ENCODE assay signal across 21 cellular contexts in the genomic region with DNA sequence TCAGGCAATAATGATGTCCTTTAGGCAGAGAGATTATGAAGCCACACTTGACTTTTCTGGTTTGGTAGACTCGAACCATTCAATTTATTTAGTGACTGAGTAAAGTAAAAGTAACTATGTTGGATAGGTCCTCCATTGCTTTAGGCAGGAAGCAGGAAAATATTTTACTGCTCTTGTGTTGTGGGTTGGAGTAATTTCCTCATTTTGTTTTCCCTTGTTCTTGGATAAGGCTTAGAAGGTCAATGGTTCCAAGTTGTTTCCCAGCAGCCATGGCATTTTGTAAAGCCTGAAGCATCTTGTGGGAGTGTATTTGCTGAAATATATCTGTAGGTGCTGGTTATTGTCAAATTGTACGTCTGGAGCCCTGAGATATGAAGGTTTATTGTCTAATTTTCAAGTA.
DNase-seq lines count a peak whose midpoint lies in the region; ATAC-seq, FAIRE-seq and TF ChIP-seq lines count a peak whose summit lies in the region.
"Had no signal": no experiment of that assay in that cellular context is flagged by ENCODE, and none has a peak within 500 bp of the region (broad histone marks: within the 10 kb centered on the region; RNA-seq: fewer than 3 reads in every experiment).

No MANE protein-coding gene starts in this region.

- TF ChIP-seq CTCF in K562 (IDR thresholded peaks at IDR 0.05 in 2 of 3, conservative IDR thresholded peaks at IDR 0.05 in 1 of 3; ENCODE audit: insufficient read depth in 2 of 3, low read depth in 1 of 3, low read length in 3 of 3), result no peak

- H3K4me3 Mint-ChIP-seq in activated CD4-positive, alpha-beta T cell treated with anti-CD3 and anti-CD28 coated beads for 36 hours, result no peak overlapping the region
- H3K4me3 Mint-ChIP-seq: CD8-positive, alpha-beta memory T cell; HFFc6 had no signal

- H3K27me3 ChIP-seq in right cardiac atrium (ENCODE audit: control insufficient read depth, insufficient read depth) (no peaks in the 10 kb centered on the region), K562 (ENCODE audit: control insufficient read depth in 2 of 2, insufficient read depth in 2 of 2, low read length in 2 of 2) (no peaks in the 10 kb centered on the region)

- TF ChIP-seq EP300 in K562 (IDR thresholded peaks at IDR 0.05; ENCODE audit: low read length), result no peak

- peaks cover 4% of the 10 kb centered on the region for H3K4me1 Mint-ChIP-seq in activated CD4-positive, alpha-beta T cell treated with anti-CD3 and anti-CD28 coated beads for 36 hours

- H3K9me3 Mint-ChIP-seq in activated CD4-positive, alpha-beta T cell treated with anti-CD3 and anti-CD28 coated beads for 36 hours (ENCODE audit: low read depth), result no peaks in the 10 kb centered on the region

- intact Hi-C loops in right cardiac atrium (cut with DNase I) (loop anchor here in 1 of 4 donors (10.0 kb wide), 2 partner anchors 59 to 131 kb away; no protein-coding TSS in a partner anchor), Right ventricle myocardium superior (cut with DNase I) (no loop called here), K562 (cut with micrococcal nuclease) (no loop called here)
- intact Hi-C loops in activated CD4-positive, alpha-beta T cell treated with anti-CD3 and anti-CD28 coated beads for 36 hours (cut with DNase I, micrococcal nuclease), result no loop called here

- BruUV-seq in K562 (replicated peaks; lab: Mats Ljungman, UMichigan), result no TSS peak

- peak overlapping the region; percentile 30 for H2AFZ ChIP-seq in K562 (ENCODE audit: low read depth, low read length)

- DNase-seq in right cardiac atrium (no peak), Right ventricle myocardium superior (no peak), K562 (ENCODE audit: extremely low read depth in 1 of 4, low spot score in 3 of 4) (no peak), lung microvascular endothelial cell (ENCODE audit: low read depth in 2 of 2) (peak; percentile 59 to 74), Ammon's horn (ENCODE audit: low spot score) (no peak)
- DNase-seq in activated CD4-positive, alpha-beta T cell treated with anti-CD3 and anti-CD28 coated beads for 36 hours, result no peak
- DNase-seq: C1 segment of cervical spinal cord; CD8-positive, alpha-beta memory T cell; HFFc6; MV-4-11; NCI-H1694 treated with DMSO at 0.1 percent for 48 hours; NCI-H2227 treated with DMSO at 0.1 percent for 48 hours; NCI-H510A treated with DMSO at 0.1 percent for 48 hours; NCI-H774; OCI-M1; SHP77 treated with DMSO at 0.1 percent for 48 hours had no signal

- CTCF ChIA-PET in K562 (lab: Yijun Ruan, JAX; ENCODE audit: low intra/inter-chr PET ratio), result no interaction called here
- CTCF ChIA-PET in activated CD4-positive, alpha-beta T cell treated with anti-CD3 and anti-CD28 coated beads for 36 hours (lab: Charles Lee), result no interaction called here

- H3K9me3 ChIP-seq in right cardiac atrium (ENCODE audit: control insufficient read depth, low read length), result no peaks in the 10 kb centered on the region
- no peaks in the 10 kb centered on the region; the same call in 1 of the 2 replicates for H3K9me3 ChIP-seq in K562 (replicated peaks; ENCODE audit: control insufficient read depth, insufficient read depth, low read depth, low read length)

- FAIRE-seq in K562 (lab: Jason Lieb, UNC), result peak; percentile 54
- FAIRE-seq: A549, D721Med, HepG2 had no signal

- H3K9me1 ChIP-seq in K562 (ENCODE audit: control insufficient read depth, insufficient read depth, low read length), result no peaks in the 10 kb centered on the region

- H3K4me1 ChIP-seq in right cardiac atrium (ENCODE audit: control insufficient read depth, insufficient read depth, low read length) (peaks cover 5% of the 10 kb centered on the region), K562 (replicated peaks in 1 of 2; ENCODE audit: control insufficient read depth in 2 of 2, insufficient read depth in 2 of 2, low read length in 2 of 2) (peaks cover 15 to 22% of the 10 kb centered on the region in 2 experiments; a peak in 4 of 5 replicates)

- no peaks in the 10 kb centered on the region for H3K27me3 Mint-ChIP-seq in activated CD4-positive, alpha-beta T cell treated with anti-CD3 and anti-CD28 coated beads for 36 hours

- H3K36me3 ChIP-seq in K562 (ENCODE audit: control insufficient read depth, insufficient read depth, low read length), result no peaks in the 10 kb centered on the region

- ATAC-seq in right cardiac atrium, result peak; percentile 41 to 61
- ATAC-seq in Right ventricle myocardium superior (ENCODE audit: poor library complexity), result no peak
- no peak for ATAC-seq in K562
- no peak for ATAC-seq in HG03432 (IDR thresholded peaks at IDR 0.05; ENCODE audit: unreplicated experiment)
- no peak for ATAC-seq in activated CD4-positive, alpha-beta T cell treated with anti-CD3 and anti-CD28 coated beads for 36 hours
- ATAC-seq: A549, HepG2 had no signal

- H3K36me3 Mint-ChIP-seq in activated CD4-positive, alpha-beta T cell treated with anti-CD3 and anti-CD28 coated beads for 36 hours (ENCODE audit: low read depth), result no peaks in the 10 kb centered on the region

- H3K4me3 ChIP-seq in right cardiac atrium (ENCODE audit: low read length) (no peak overlapping the region), K562 (no peak overlapping the region)
- H3K4me3 ChIP-seq: A549 had no signal

- no peak overlapping the region for H3K4me2 ChIP-seq in K562 (ENCODE audit: insufficient read depth, low read length)
- H3K4me2 ChIP-seq: A549, KMS-11 had no signal

- in situ Hi-C loops in K562 (cut with MboI), result no loop called here

- H4K20me1 ChIP-seq in K562 (replicated peaks; ENCODE audit: control insufficient read depth, insufficient read depth, low read length), result no peaks in the 10 kb centered on the region

- POLR2A ChIA-PET in K562 (lab: Yijun Ruan, JAX), result interaction anchor here (1.1 kb wide), 1 partner anchor 12 kb away, joined by 4 read pairs; no protein-coding TSS in a partner anchor
- POLR2A ChIA-PET in activated CD4-positive, alpha-beta T cell treated with anti-CD3 and anti-CD28 coated beads for 36 hours (lab: Charles Lee), result no interaction called here

- no peak; a peak in 1 of 4 replicates for TF ChIP-seq RAD21 in K562 (CRISPR knock-in tag; conservative IDR thresholded peaks at IDR 0.05 in 1 of 2, IDR thresholded peaks at IDR 0.05 in 1 of 2)

- H3K27ac ChIP-seq in right cardiac atrium (ENCODE audit: low read length), result no peak overlapping the region
- no peak overlapping the region for H3K27ac ChIP-seq in K562 (ENCODE audit: extremely low read depth, low read depth, low read length)
- H3K27ac ChIP-seq: A549, KMS-11 had no signal

- no peak for TF ChIP-seq POLR2A in K562 (conservative IDR thresholded peaks at IDR 0.05)

- H3K27ac Mint-ChIP-seq in activated CD4-positive, alpha-beta T cell treated with anti-CD3 and anti-CD28 coated beads for 36 hours, result no peak overlapping the region
- H3K27ac Mint-ChIP-seq: CD8-positive, alpha-beta memory T cell; HFFc6 had no signal

- no peaks in the 10 kb centered on the region for H3K79me2 ChIP-seq in K562 (ENCODE audit: control insufficient read depth, insufficient read depth, low read length)

- 61% methylated on average over 2 of the region's 2 CpGs for WGBS in right cardiac atrium
- WGBS in K562 (ENCODE audit: insufficient coverage, low coverage, missing lambda C conversion rate), result 39% methylated on average over 2 of the region's 2 CpGs

- no peak overlapping the region for H3K9ac ChIP-seq in K562 (ENCODE audit: insufficient read depth in 1 of 2, low read depth in 2 of 2, low read length in 2 of 2)
- H3K9ac ChIP-seq: KMS-11 had no signal

TF ChIP-seq in K562, 482 proteins besides CTCF, POLR2A, EP300 and RAD21:
- TF ChIP-seq, protein P1, sequence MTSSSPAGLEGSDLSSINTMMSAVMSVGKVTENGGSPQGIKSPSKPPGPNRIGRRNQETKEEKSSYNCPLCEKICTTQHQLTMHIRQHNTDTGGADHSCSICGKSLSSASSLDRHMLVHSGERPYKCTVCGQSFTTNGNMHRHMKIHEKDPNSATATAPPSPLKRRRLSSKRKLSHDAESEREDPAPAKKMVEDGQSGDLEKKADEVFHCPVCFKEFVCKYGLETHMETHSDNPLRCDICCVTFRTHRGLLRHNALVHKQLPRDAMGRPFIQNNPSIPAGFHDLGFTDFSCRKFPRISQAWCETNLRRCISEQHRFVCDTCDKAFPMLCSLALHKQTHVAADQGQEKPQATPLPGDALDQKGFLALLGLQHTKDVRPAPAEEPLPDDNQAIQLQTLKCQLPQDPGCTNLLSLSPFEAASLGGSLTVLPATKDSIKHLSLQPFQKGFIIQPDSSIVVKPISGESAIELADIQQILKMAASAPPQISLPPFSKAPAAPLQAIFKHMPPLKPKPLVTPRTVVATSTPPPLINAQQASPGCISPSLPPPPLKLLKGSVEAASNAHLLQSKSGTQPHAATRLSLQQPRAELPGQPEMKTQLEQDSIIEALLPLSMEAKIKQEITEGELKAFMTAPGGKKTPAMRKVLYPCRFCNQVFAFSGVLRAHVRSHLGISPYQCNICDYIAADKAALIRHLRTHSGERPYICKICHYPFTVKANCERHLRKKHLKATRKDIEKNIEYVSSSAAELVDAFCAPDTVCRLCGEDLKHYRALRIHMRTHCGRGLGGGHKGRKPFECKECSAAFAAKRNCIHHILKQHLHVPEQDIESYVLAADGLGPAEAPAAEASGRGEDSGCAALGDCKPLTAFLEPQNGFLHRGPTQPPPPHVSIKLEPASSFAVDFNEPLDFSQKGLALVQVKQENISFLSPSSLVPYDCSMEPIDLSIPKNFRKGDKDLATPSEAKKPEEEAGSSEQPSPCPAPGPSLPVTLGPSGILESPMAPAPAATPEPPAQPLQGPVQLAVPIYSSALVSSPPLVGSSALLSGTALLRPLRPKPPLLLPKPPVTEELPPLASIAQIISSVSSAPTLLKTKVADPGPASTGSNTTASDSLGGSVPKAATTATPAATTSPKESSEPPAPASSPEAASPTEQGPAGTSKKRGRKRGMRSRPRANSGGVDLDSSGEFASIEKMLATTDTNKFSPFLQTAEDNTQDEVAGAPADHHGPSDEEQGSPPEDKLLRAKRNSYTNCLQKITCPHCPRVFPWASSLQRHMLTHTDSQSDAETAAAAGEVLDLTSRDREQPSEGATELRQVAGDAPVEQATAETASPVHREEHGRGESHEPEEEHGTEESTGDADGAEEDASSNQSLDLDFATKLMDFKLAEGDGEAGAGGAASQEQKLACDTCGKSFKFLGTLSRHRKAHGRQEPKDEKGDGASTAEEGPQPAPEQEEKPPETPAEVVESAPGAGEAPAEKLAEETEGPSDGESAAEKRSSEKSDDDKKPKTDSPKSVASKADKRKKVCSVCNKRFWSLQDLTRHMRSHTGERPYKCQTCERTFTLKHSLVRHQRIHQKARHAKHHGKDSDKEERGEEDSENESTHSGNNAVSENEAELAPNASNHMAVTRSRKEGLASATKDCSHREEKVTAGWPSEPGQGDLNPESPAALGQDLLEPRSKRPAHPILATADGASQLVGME (CRISPR knock-in tag; IDR thresholded peaks at IDR 0.05), result no peak
- no peak for TF ChIP-seq ZNF134 (CRISPR knock-in tag; conservative IDR thresholded peaks at IDR 0.05)
- TF ChIP-seq JUND (IDR thresholded peaks at IDR 0.05; ENCODE audit: borderline replicate concordance, low read depth, low read length), result no peak
- no peak for TF ChIP-seq JUND (tag; IDR thresholded peaks at IDR 0.05; ENCODE audit: borderline replicate concordance, low read depth, low read length)

Comparison
In these comparisons a context has a peak if more than half of its experiments do, and no peak if none do; other contexts are left out.
1. ATAC-seq: peak in right cardiac atrium (2 of 2); none in Right ventricle myocardium superior (single experiment), K562 (single experiment), HG03432 (single experiment) and activated CD4-positive, alpha-beta T cell treated with anti-CD3 and anti-CD28 coated beads for 36 hours (single experiment).
2. DNase-seq: peak in lung microvascular endothelial cell (2 of 2); none in right cardiac atrium (0 of 3), Right ventricle myocardium superior (single experiment), K562 (0 of 4), activated CD4-positive, alpha-beta T cell treated with anti-CD3 and anti-CD28 coated beads for 36 hours (single experiment) and Ammon's horn (single experiment).